In genomic region chr1:21337931-21338567, GRCh38 we compare ENCODE assay signal across 9 cellular contexts. TPM values are rescaled to one million over a fixed set of nuclear protein-coding genes. Genes with fewer than 3 reads are reported as not detected.
A peak's percentile ranks its signal among the peaks of the same experiment; 100 is the strongest.
DNase-seq lines count a peak whose midpoint lies in the region; ATAC-seq and TF ChIP-seq lines count a peak whose summit lies in the region.
"Had no signal": no experiment of that assay in that cellular context is flagged by ENCODE, and none has a peak within 500 bp of the region (broad histone marks: within the 10 kb centered on the region; RNA-seq: fewer than 3 reads in every experiment).

No MANE protein-coding gene starts in this region.

- no peaks in the 10 kb centered on the region for H3K9me3 Mint-ChIP-seq in progenitor cell of endocrine pancreas (ENCODE audit: low read depth)

- no peaks in the 10 kb centered on the region for H3K36me3 Mint-ChIP-seq in progenitor cell of endocrine pancreas (ENCODE audit: insufficient read depth)

- intact Hi-C loops in OCI-LY7 (cut with micrococcal nuclease; ENCODE audit: unreplicated experiment): no loop called here

- no peak overlapping the region for H3K4me3 ChIP-seq in OCI-LY7 (ENCODE audit: low read depth, low read length, poor library complexity, severe bottlenecking)

- no peaks in the 10 kb centered on the region for H3K27me3 Mint-ChIP-seq in progenitor cell of endocrine pancreas

- POLR2A ChIA-PET in OCI-LY7 (lab: Charles Lee): interaction anchor here (0.6 to 1.8 kb wide), 5 partner anchors 13 to 338 kb away, joined by 3 to 7 read pairs (median 4); no protein-coding TSS in a partner anchor

- H3K4me1 ChIP-seq in OCI-LY7 (ENCODE audit: insufficient read depth, low read length, poor library complexity, severe bottlenecking): peaks cover 52% of the 10 kb centered on the region

- no peaks in the 10 kb centered on the region for H4K20me1 ChIP-seq in OCI-LY7 (ENCODE audit: insufficient read depth, low read length)

- H3K79me2 ChIP-seq in OCI-LY7 (ENCODE audit: insufficient read depth, low read depth, low read length): no peaks in the 10 kb centered on the region; the same call in 1 of the 2 replicates

- no peaks in the 10 kb centered on the region for H3K9me3 ChIP-seq in OCI-LY7 (ENCODE audit: low read length)

- H3K4me3 Mint-ChIP-seq in progenitor cell of endocrine pancreas (ENCODE audit: low read depth): no peak overlapping the region

- no peaks in the 10 kb centered on the region for H3K9me2 ChIP-seq in OCI-LY7 (ENCODE audit: insufficient read depth, low read length)

- no peak overlapping the region for H3K27ac ChIP-seq in OCI-LY7 (ENCODE audit: low read depth, low read length, poor library complexity, severe bottlenecking)

- no TSS peak for BruUV-seq in OCI-LY7 (replicated peaks; lab: Mats Ljungman, UMichigan)

- CTCF ChIA-PET in OCI-LY7 (lab: Charles Lee; ENCODE audit: unreplicated experiment): interaction anchor here (0.5 to 1.0 kb wide), 5 partner anchors 11 to 1281 kb away, joined by 3 to 12 read pairs (median 6); no protein-coding TSS in a partner anchor

- peak overlapping the region; percentile 94 for H3K27ac Mint-ChIP-seq in progenitor cell of endocrine pancreas

- no peak overlapping the region for H2AFZ ChIP-seq in OCI-LY7 (ENCODE audit: low read length)

- DNase-seq in DMS79 treated with DMSO at 0.1 percent for 48 hours (lab: John Stamatoyannopoulos, UW) (peak; percentile 63), OCI-LY7 (ENCODE audit: low spot score) (no peak), fibroblast of gingiva (ENCODE audit: low read depth) (peak; percentile 99), progenitor cell of endocrine pancreas (ENCODE audit: low spot score, unreplicated experiment) (no peak), NCI-H748 (lab: John Stamatoyannopoulos, UW; ENCODE audit: unreplicated experiment) (no peak), SW480 (ENCODE audit: low spot score) (no peak)
- DNase-seq: central memory CD4-positive, alpha-beta T cell had no signal

- no peak for TF ChIP-seq CTCF in OCI-LY7 (conservative IDR thresholded peaks at IDR 0.05; ENCODE audit: low read length)
- no peak for TF ChIP-seq CTCF in progenitor cell of endocrine pancreas (IDR thresholded peaks at IDR 0.05; ENCODE audit: unreplicated experiment)

- peak overlapping the region; percentile 15; the same call in 1 of the 2 replicates for H3K4me2 ChIP-seq in OCI-LY7 (ENCODE audit: low read length)

- H3K4me1 Mint-ChIP-seq in progenitor cell of endocrine pancreas (ENCODE audit: low read depth): peaks cover 70% of the 10 kb centered on the region

- ATAC-seq in HG03469 (IDR thresholded peaks at IDR 0.05; ENCODE audit: unreplicated experiment) (no peak), HG03095 (IDR thresholded peaks at IDR 0.05; ENCODE audit: unreplicated experiment) (no peak)

- no peaks in the 10 kb centered on the region for H3K36me3 ChIP-seq in OCI-LY7 (ENCODE audit: insufficient read depth, low read length)

RNA-seq across cellular contexts. Expression of gene ECE1, which starts 47.8 kb away (rescaled TPM):
- 13.5 and 20.0 TPM in 2 replicates for total RNA-seq in OCI-LY7 (2014; rRNA removed; shearing (Covaris generic))
- total RNA-seq in OCI-LY7 (2022): 25.3 and 32.8 TPM in 2 replicates
- total RNA-seq in progenitor cell of endocrine pancreas: 200 and 217 TPM in 2 replicates

Comparison
In these comparisons a context has a peak if more than half of its experiments do, and no peak if none do; other contexts are left out.
1. DNase-seq: peak in DMS79 treated with DMSO at 0.1 percent for 48 hours (single experiment) and fibroblast of gingiva (single experiment); none in OCI-LY7 (single experiment), progenitor cell of endocrine pancreas (single experiment), NCI-H748 (single experiment) and SW480 (single experiment).